In genomic region chr5:112163435-112163834, GRCh38 we compare ENCODE assay signal across 18 cellular contexts.
DNase-seq lines count a peak whose midpoint lies in the region; ATAC-seq, FAIRE-seq and TF ChIP-seq lines count a peak whose summit lies in the region.
"Had no signal": no experiment of that assay in that cellular context is flagged by ENCODE, and none has a peak within 500 bp of the region (broad histone marks: within the 10 kb centered on the region; RNA-seq: fewer than 3 reads in every experiment).

No MANE protein-coding gene starts in this region.

- H3K9me1 ChIP-seq in K562 (ENCODE audit: control insufficient read depth, insufficient read depth, low read length): peaks cover 6% of the 10 kb centered on the region

- H3K36me3 Mint-ChIP-seq in activated CD4-positive, alpha-beta memory T cell treated with anti-CD3 and anti-CD28 coated beads for 36 hours: peaks cover 39% of the 10 kb centered on the region
- H3K36me3 Mint-ChIP-seq in activated CD4-positive, alpha-beta memory T cell treated with anti-CD3 and anti-CD28 coated beads, Interleukin-2, amount 10 ng/mL, durations not matched to agents 7 days and 5 days (ENCODE audit: low read depth): peaks cover 39% of the 10 kb centered on the region
- H3K36me3 Mint-ChIP-seq in neural progenitor cell: peaks cover 24% of the 10 kb centered on the region

- TF ChIP-seq POLR2A in NB4 (IDR thresholded peaks at IDR 0.05; ENCODE audit: extremely low read depth, insufficient read length) (no peak), K562 (conservative IDR thresholded peaks at IDR 0.05) (peak; percentile 56; the same call in 1 of the 2 replicates)

- H3K9ac ChIP-seq in K562 (ENCODE audit: insufficient read depth in 1 of 2, low read depth in 2 of 2, low read length in 2 of 2): peak overlapping the region in 1 of 2 experiments; percentile 95; a peak in 1 of 4 replicates
- no peak overlapping the region for H3K9ac ChIP-seq in neural progenitor cell

- no peak for DNase-seq in activated CD4-positive, alpha-beta memory T cell treated with anti-CD3 and anti-CD28 coated beads for 36 hours
- DNase-seq in activated CD4-positive, alpha-beta memory T cell treated with anti-CD3 and anti-CD28 coated beads, Interleukin-2, amount 10 ng/mL, durations not matched to agents 7 days and 5 days: no peak
- DNase-seq in NB4 (ENCODE audit: low read depth) (no peak), K562 (ENCODE audit: extremely low read depth in 1 of 4, low spot score in 3 of 4) (no peak), neural progenitor cell (ENCODE audit: low spot score) (no peak), NCI-H1417 treated with DMSO at 0.1 percent for 48 hours (lab: John Stamatoyannopoulos, UW) (no peak), NCI-H2171 (lab: John Stamatoyannopoulos, UW) (no peak), NCI-H2029 treated with DMSO at 0.1 percent for 48 hours (lab: John Stamatoyannopoulos, UW) (no peak)
- DNase-seq: dermis blood vessel endothelial cell; GDM1; HCEC 1CT; left cardiac atrium; NCI-H1105 treated with DMSO at 0.1 percent for 48 hours; NCI-H524; Peyer's patch; stimulated activated CD4-positive, alpha-beta T cell treated with anti-CD3 and anti-CD28 coated beads, Interleukin-1b, Interleukin-23, amount 100 ng/mL, for 48 hours; thyroid gland had no signal

- WGBS in K562 (ENCODE audit: insufficient coverage, low coverage, missing lambda C conversion rate): 82% methylated on average over 1 of the region's 1 CpG

- FAIRE-seq in K562 (lab: Jason Lieb, UNC): no peak

- BruUV-seq in K562 (replicated peaks; lab: Mats Ljungman, UMichigan): no TSS peak

- peak overlapping the region; percentile 10 for H3K27ac Mint-ChIP-seq in activated CD4-positive, alpha-beta memory T cell treated with anti-CD3 and anti-CD28 coated beads for 36 hours
- H3K27ac Mint-ChIP-seq in activated CD4-positive, alpha-beta memory T cell treated with anti-CD3 and anti-CD28 coated beads, Interleukin-2, amount 10 ng/mL, durations not matched to agents 7 days and 5 days: no peak overlapping the region
- no peak overlapping the region for H3K27ac Mint-ChIP-seq in neural progenitor cell

- H3K27me3 Mint-ChIP-seq in activated CD4-positive, alpha-beta memory T cell treated with anti-CD3 and anti-CD28 coated beads for 36 hours: no peaks in the 10 kb centered on the region
- H3K27me3 Mint-ChIP-seq in activated CD4-positive, alpha-beta memory T cell treated with anti-CD3 and anti-CD28 coated beads, Interleukin-2, amount 10 ng/mL, durations not matched to agents 7 days and 5 days: peaks cover 4% of the 10 kb centered on the region
- peaks cover 4% of the 10 kb centered on the region for H3K27me3 Mint-ChIP-seq in neural progenitor cell (ENCODE audit: insufficient read depth, low read depth)

- H3K27me3 ChIP-seq in K562 (ENCODE audit: control insufficient read depth in 2 of 2, insufficient read depth in 2 of 2, low read length in 2 of 2) (no peaks in the 10 kb centered on the region), neural progenitor cell (no peaks in the 10 kb centered on the region)
- H3K27me3 ChIP-seq: hepatocyte, Peyer's patch, thyroid gland had no signal

- TF ChIP-seq EP300 in K562 (IDR thresholded peaks at IDR 0.05; ENCODE audit: low read length): no peak

- H3K4me1 Mint-ChIP-seq in activated CD4-positive, alpha-beta memory T cell treated with anti-CD3 and anti-CD28 coated beads for 36 hours (ENCODE audit: low read depth): peaks cover 33% of the 10 kb centered on the region
- H3K4me1 Mint-ChIP-seq in activated CD4-positive, alpha-beta memory T cell treated with anti-CD3 and anti-CD28 coated beads, Interleukin-2, amount 10 ng/mL, durations not matched to agents 7 days and 5 days: peaks cover 32% of the 10 kb centered on the region
- H3K4me1 Mint-ChIP-seq in neural progenitor cell: peaks cover 12% of the 10 kb centered on the region

- H4K20me1 ChIP-seq in K562 (replicated peaks; ENCODE audit: control insufficient read depth, insufficient read depth, low read length): no peaks in the 10 kb centered on the region
- H4K20me1 ChIP-seq in neural progenitor cell (ENCODE audit: low read depth): peaks cover 25% of the 10 kb centered on the region

- intact Hi-C loops in activated CD4-positive, alpha-beta memory T cell treated with anti-CD3 and anti-CD28 coated beads for 36 hours (cut with micrococcal nuclease): loop anchor here (5.0 to 10.0 kb wide), 8 partner anchors 254 to 1426 kb away; partner anchors contain the start of genes EPB41L4A, REEP5, SLC25A46 and WDR36
- intact Hi-C loops in K562 (cut with micrococcal nuclease): no loop called here

- H2AFZ ChIP-seq in K562 (ENCODE audit: low read depth, low read length) (no peak overlapping the region), neural progenitor cell (replicated peaks) (no peak overlapping the region)
- H2AFZ ChIP-seq: hepatocyte had no signal

- ATAC-seq in K562: no peak
- ATAC-seq: left cardiac atrium had no signal

- H3K27ac ChIP-seq in K562 (ENCODE audit: extremely low read depth, low read depth, low read length) (no peak overlapping the region), neural progenitor cell (no peak overlapping the region)
- H3K27ac ChIP-seq: hepatocyte, Peyer's patch, thyroid gland had no signal

- H3K4me3 ChIP-seq in NB4 (ENCODE audit: low read depth, low read length) (peak overlapping the region; percentile 100), K562 (no peak overlapping the region), neural progenitor cell (no peak overlapping the region)
- H3K4me3 ChIP-seq: hepatocyte, Peyer's patch, thyroid gland had no signal

- no peaks in the 10 kb centered on the region for H3K9me3 Mint-ChIP-seq in activated CD4-positive, alpha-beta memory T cell treated with anti-CD3 and anti-CD28 coated beads for 36 hours
- peaks cover 5% of the 10 kb centered on the region for H3K9me3 Mint-ChIP-seq in activated CD4-positive, alpha-beta memory T cell treated with anti-CD3 and anti-CD28 coated beads, Interleukin-2, amount 10 ng/mL, durations not matched to agents 7 days and 5 days
- no peaks in the 10 kb centered on the region for H3K9me3 Mint-ChIP-seq in neural progenitor cell

- H3K4me3 Mint-ChIP-seq in activated CD4-positive, alpha-beta memory T cell treated with anti-CD3 and anti-CD28 coated beads for 36 hours: no peak overlapping the region
- no peak overlapping the region for H3K4me3 Mint-ChIP-seq in activated CD4-positive, alpha-beta memory T cell treated with anti-CD3 and anti-CD28 coated beads, Interleukin-2, amount 10 ng/mL, durations not matched to agents 7 days and 5 days
- peak overlapping the region; percentile 21 for H3K4me3 Mint-ChIP-seq in neural progenitor cell

- TF ChIP-seq CTCF in NB4 (IDR thresholded peaks at IDR 0.05; ENCODE audit: low read depth, low read length) (no peak), K562 (IDR thresholded peaks at IDR 0.05 in 2 of 3, conservative IDR thresholded peaks at IDR 0.05 in 1 of 3; ENCODE audit: insufficient read depth in 2 of 3, low read depth in 1 of 3, low read length in 3 of 3) (no peak), neural progenitor cell (IDR thresholded peaks at IDR 0.05) (no peak)

- TF ChIP-seq RAD21 in K562 (CRISPR knock-in tag; conservative IDR thresholded peaks at IDR 0.05 in 1 of 2, IDR thresholded peaks at IDR 0.05 in 1 of 2): no peak

- H3K36me3 ChIP-seq in K562 (ENCODE audit: control insufficient read depth, insufficient read depth, low read length) (peaks cover 59% of the 10 kb centered on the region), neural progenitor cell (peaks cover 13% of the 10 kb centered on the region)

- H3F3A ChIP-seq in neural progenitor cell (ENCODE audit: low read depth): peaks cover 61% of the 10 kb centered on the region

- H3K79me2 ChIP-seq in K562 (ENCODE audit: control insufficient read depth, insufficient read depth, low read length) (peaks cover 27% of the 10 kb centered on the region), neural progenitor cell (ENCODE audit: low read depth) (peaks cover 27% of the 10 kb centered on the region)

- peaks cover 0 to 9% of the 10 kb centered on the region in 2 experiments; a peak in 2 of 5 replicates for H3K4me1 ChIP-seq in K562 (replicated peaks in 1 of 2; ENCODE audit: control insufficient read depth in 2 of 2, insufficient read depth in 2 of 2, low read length in 2 of 2)
- H3K4me1 ChIP-seq in neural progenitor cell: peaks cover 17% of the 10 kb centered on the region

- H3K9me3 ChIP-seq in K562 (replicated peaks; ENCODE audit: control insufficient read depth, insufficient read depth, low read depth, low read length) (no peaks in the 10 kb centered on the region), neural progenitor cell (ENCODE audit: low read depth) (no peaks in the 10 kb centered on the region)
- H3K9me3 ChIP-seq: Peyer's patch, thyroid gland had no signal

- POLR2A ChIA-PET in activated CD4-positive, alpha-beta memory T cell treated with anti-CD3 and anti-CD28 coated beads for 36 hours (lab: Charles Lee): no interaction called here
- POLR2A ChIA-PET in activated CD4-positive, alpha-beta memory T cell treated with anti-CD3 and anti-CD28 coated beads, Interleukin-2, amount 10 ng/mL, durations not matched to agents 7 days and 5 days (lab: Charles Lee): no interaction called here
- POLR2A ChIA-PET in K562 (lab: Yijun Ruan, JAX): no interaction called here

- H3K4me2 ChIP-seq in K562 (ENCODE audit: insufficient read depth, low read length): 0 out of 2 replicates have a peak overlapping the region, but pooled peaks have one; percentile 95
- H3K4me2 ChIP-seq in neural progenitor cell: no peak overlapping the region
- H3K4me2 ChIP-seq: hepatocyte had no signal

- CTCF ChIA-PET in activated CD4-positive, alpha-beta memory T cell treated with anti-CD3 and anti-CD28 coated beads for 36 hours (lab: Charles Lee): interaction anchor here (5.3 kb wide), 1 partner anchor 12 kb away, joined by 51 read pairs; no protein-coding TSS in a partner anchor
- CTCF ChIA-PET in activated CD4-positive, alpha-beta memory T cell treated with anti-CD3 and anti-CD28 coated beads, Interleukin-2, amount 10 ng/mL, durations not matched to agents 7 days and 5 days (lab: Charles Lee): no interaction called here
- CTCF ChIA-PET in K562 (lab: Yijun Ruan, JAX; ENCODE audit: low intra/inter-chr PET ratio): no interaction called here

- in situ Hi-C loops in K562 (cut with MboI): no loop called here

TF ChIP-seq in K562, 482 proteins besides CTCF, POLR2A, EP300 and RAD21:
- TF ChIP-seq ZC3H8 (IDR thresholded peaks at IDR 0.05): no peak
- 0 out of 2 replicates have a peak, but pooled peaks have one; percentile 28 for TF ChIP-seq OTX1 (CRISPR knock-in tag; IDR thresholded peaks at IDR 0.05)
